Comparison of ENCODE assay signal across 9 cellular contexts in genomic region chr11:34492806-34493414, GRCh38. TPM values are rescaled to one million over a fixed set of nuclear protein-coding genes. Genes with fewer than 3 reads are reported as not detected.
DNase-seq lines count a peak whose midpoint lies in the region; ATAC-seq and TF ChIP-seq lines count a peak whose summit lies in the region.
"Had no signal": no experiment of that assay in that cellular context is flagged by ENCODE, and none has a peak within 500 bp of the region (broad histone marks: within the 10 kb centered on the region; RNA-seq: fewer than 3 reads in every experiment).

No MANE protein-coding gene starts in this region.

- peak; percentile 44 to 80 (median 69) for TF ChIP-seq CTCF in heart left ventricle (IDR thresholded peaks at IDR 0.05)

- WGBS in heart left ventricle, 4 donors = 40 to 46% (median 42%) methylated on average over 8 of the region's 8 CpGs

- H3K4me3 ChIP-seq in heart left ventricle = no peak overlapping the region

- no peak for TF ChIP-seq POLR2A in heart left ventricle (IDR thresholded peaks at IDR 0.05)

- DNase-seq in DMS114 treated with DMSO at 0.1 percent for 48 hours (lab: John Stamatoyannopoulos, UW; ENCODE audit: unreplicated experiment) (peak; percentile 34), HUDEP-2 (lab: John Stamatoyannopoulos, UW; ENCODE audit: unreplicated experiment in 76 of 76) (peak in 52 of 76 experiments; percentile 5 to 58 (median 26)), NOMO-1 treated with dmso at 0.1 percent for 144 hours (lab: John Stamatoyannopoulos, UW; ENCODE audit: unreplicated experiment) (peak; percentile 55), heart left ventricle (peak in 3 of 5 donors; percentile 16 to 62 (median 31)), retina (peak; percentile 56), ureter (ENCODE audit: low spot score) (no peak)
- peak; percentile 29 for DNase-seq in activated naive CD4-positive, alpha-beta T cell treated with Interleukin-2 at 50 U/mL for 16 hours

- H3K36me3 ChIP-seq in heart left ventricle = no peaks in the 10 kb centered on the region

- ATAC-seq in heart left ventricle (peak in 1 of 4 donors; percentile 36), HG02884 (IDR thresholded peaks at IDR 0.05; ENCODE audit: unreplicated experiment) (no peak)

- no peak overlapping the region for H3K27ac ChIP-seq in heart left ventricle

- intact Hi-C loops in heart left ventricle (cut with DNase I) = loop anchor here (2.0 to 10.0 kb wide), 10 partner anchors 126 to 688 kb away; no protein-coding TSS in a partner anchor

- H3K27me3 ChIP-seq in heart left ventricle = peaks cover 0 to 3% (median 0%) of the 10 kb centered on the region in 9 donors

- H3K9me3 ChIP-seq in heart left ventricle = no peaks in the 10 kb centered on the region

- no peaks in the 10 kb centered on the region for H3K4me1 ChIP-seq in heart left ventricle

RNA-seq across cellular contexts. Expression of gene ELF5, which starts 20.7 kb away (rescaled TPM):
- not detected for total RNA-seq in heart left ventricle
- polyA plus RNA-seq in heart left ventricle = not detected
- 70.3 TPM for total RNA-seq in ureter
- total RNA-seq: T-helper 2 cell treated with Interferon-gamma antibody and Interleukin-4, amounts not matched to agents 100 ng/mL and 5 ng/mL, for 36 hours had no signal

RNA-seq across cellular contexts. Expression of gene CAT, which starts 54.2 kb away (rescaled TPM):
- total RNA-seq in heart left ventricle = 100 to 1,000 TPM in 5 of 9 donors, 10 to 100 TPM in 4; 70.6 to 183 (median 103) TPM
- 10 to 100 TPM; 49.9 to 57.2 TPM for polyA plus RNA-seq in heart left ventricle
- total RNA-seq in ureter = 135 TPM

Comparison
In these comparisons a context has a peak if more than half of its experiments do, and no peak if none do; other contexts are left out.
1. RNA of gene ELF5, which starts 20.7 kb away (total RNA-seq): 70.3 TPM in ureter (single experiment); not detected in heart left ventricle; every median in the first group is over 10 times any median in the second.